ENCODE assay signal across 19 cellular contexts in genomic region chr5:92874790-92875189, GRCh38.
DNase-seq lines count a peak whose midpoint lies in the region; FAIRE-seq and TF ChIP-seq lines count a peak whose summit lies in the region.
"Had no signal": no experiment of that assay in that cellular context is flagged by ENCODE, and none has a peak within 500 bp of the region (broad histone marks: within the 10 kb centered on the region; RNA-seq: fewer than 3 reads in every experiment).

No MANE protein-coding gene starts in this region.

- H2AFZ ChIP-seq in Karpas-422 (ENCODE audit: low read length), result no peak overlapping the region

- H3K9ac ChIP-seq in Karpas-422 (ENCODE audit: low read length), result no peak overlapping the region
- H3K9ac ChIP-seq: BLaER1 had no signal

- H3K9me3 Mint-ChIP-seq in CD14-positive monocyte, result peaks cover 8 to 15% (median 12%) of the 10 kb centered on the region in 7 donors

- no peak overlapping the region for H3K27ac Mint-ChIP-seq in CD14-positive monocyte
- H3K27ac Mint-ChIP-seq: B cell; CD4-positive, alpha-beta T cell; CD8-positive, alpha-beta memory T cell had no signal

- FAIRE-seq in A204.1 (lab: Jason Lieb, UNC), result peak; percentile 55
- peak; percentile 79 for FAIRE-seq in G401.6 (lab: Jason Lieb, UNC)
- peak; percentile 23 for FAIRE-seq in endometrium (lab: Jason Lieb, UNC)
- FAIRE-seq: D721Med, GM12878, H54 had no signal

- no peaks in the 10 kb centered on the region for H4K20me1 ChIP-seq in Karpas-422 (ENCODE audit: insufficient read depth, low read depth, low read length)
- H4K20me1 ChIP-seq: BLaER1 had no signal

- no peak overlapping the region for H3K4me2 ChIP-seq in Karpas-422 (ENCODE audit: low read depth, low read length, poor library complexity, severe bottlenecking)
- H3K4me2 ChIP-seq: BLaER1 had no signal

- H3K27me3 Mint-ChIP-seq in CD14-positive monocyte (ENCODE audit: low read depth in 3 of 3), result no peaks in the 10 kb centered on the region
- H3K27me3 Mint-ChIP-seq: B cell; CD4-positive, alpha-beta T cell; CD8-positive, alpha-beta memory T cell had no signal

- no peak overlapping the region for H3K4me3 ChIP-seq in Karpas-422 (ENCODE audit: low read length)
- H3K4me3 ChIP-seq: BLaER1, GM12878, HAP-1 had no signal

- no peaks in the 10 kb centered on the region for H3K36me3 Mint-ChIP-seq in CD14-positive monocyte
- H3K36me3 Mint-ChIP-seq: CD8-positive, alpha-beta memory T cell had no signal

- no peaks in the 10 kb centered on the region for H3K79me2 ChIP-seq in Karpas-422 (ENCODE audit: low read length)

- no peak overlapping the region for H3K4me3 Mint-ChIP-seq in CD14-positive monocyte
- H3K4me3 Mint-ChIP-seq: B cell; CD4-positive, alpha-beta T cell; CD8-positive, alpha-beta memory T cell had no signal

- DNase-seq in Karpas-422, result peak; percentile 41
- DNase-seq in iPS-NIHi11 (ENCODE audit: low spot score), result no peak
- no peak for DNase-seq in CD14-positive monocyte (ENCODE audit: low spot score)
- DNase-seq: CD4-positive, alpha-beta T cell; CD8-positive, alpha-beta memory T cell; DMS153; DND-41; GDM1; GOT3 had no signal

- H3K36me3 ChIP-seq in Karpas-422 (ENCODE audit: insufficient read depth, low read length), result no peaks in the 10 kb centered on the region
- H3K36me3 ChIP-seq: BLaER1, HAP-1 had no signal

- no peaks in the 10 kb centered on the region for H3K4me1 Mint-ChIP-seq in CD14-positive monocyte
- H3K4me1 Mint-ChIP-seq: B cell; CD8-positive, alpha-beta memory T cell had no signal

- intact Hi-C loops in CD14-positive monocyte (cut with micrococcal nuclease), result no loop called here

- no peaks in the 10 kb centered on the region for H3K27me3 ChIP-seq in Karpas-422 (ENCODE audit: low read length)
- H3K27me3 ChIP-seq: BLaER1 had no signal

- H3K27ac ChIP-seq in Karpas-422 (ENCODE audit: low read length), result no peak overlapping the region
- H3K27ac ChIP-seq: BLaER1, C4-2B had no signal

- no peaks in the 10 kb centered on the region for H3K4me1 ChIP-seq in Karpas-422 (ENCODE audit: low read length)
- H3K4me1 ChIP-seq: BLaER1, HAP-1 had no signal

- no peaks in the 10 kb centered on the region for H3K9me2 ChIP-seq in Karpas-422 (replicated peaks; ENCODE audit: insufficient read depth, low read length)

- TF ChIP-seq CTCF in CD14-positive monocyte (IDR thresholded peaks at IDR 0.05), result no peak

- peaks cover 19% of the 10 kb centered on the region for H3K9me3 ChIP-seq in Karpas-422 (ENCODE audit: low read length)
